ENCODE assay signal across 12 cellular contexts in genomic region chr1:220221269-220221668, GRCh38.
"Had no signal": no experiment of that assay in that cellular context is flagged by ENCODE, and none has a peak within 500 bp of the region (broad histone marks: within the 10 kb centered on the region; RNA-seq: fewer than 3 reads in every experiment).

No MANE protein-coding gene starts in this region.

- H3K4me3 Mint-ChIP-seq: activated CD8-positive, alpha-beta T cell treated with anti-CD3 and anti-CD28 coated beads, Interleukin-2, amount 10 ng/mL, durations not matched to agents 7 days and 5 days; naive thymus-derived CD4-positive, alpha-beta T cell had no signal

- H3K4me3 ChIP-seq: lung, right atrium auricular region, skin epidermis had no signal

- DNase-seq: activated CD4-positive, alpha-beta T cell treated with anti-CD3 and anti-CD28 coated beads for 4 hours; activated CD8-positive, alpha-beta memory T cell treated with anti-CD3 and anti-CD28 coated beads, Interleukin-2, amount 50 U/mL, for 48 hours; activated CD8-positive, alpha-beta T cell treated with anti-CD3 and anti-CD28 coated beads, Interleukin-2, amount 10 ng/mL, durations not matched to agents 7 days and 5 days; activated naive CD4-positive, alpha-beta T cell treated with Interleukin-2 at 50 U/mL for 16 hours; glutamatergic neuron; left cardiac atrium; naive thymus-derived CD4-positive, alpha-beta T cell; trophoblast cell had no signal

- H3K27ac Mint-ChIP-seq: activated CD8-positive, alpha-beta T cell treated with anti-CD3 and anti-CD28 coated beads, Interleukin-2, amount 10 ng/mL, durations not matched to agents 7 days and 5 days had no signal

- H3K9me3 Mint-ChIP-seq: naive thymus-derived CD4-positive, alpha-beta T cell had no signal

- H3K27me3 ChIP-seq: right atrium auricular region had no signal

- ATAC-seq: activated CD8-positive, alpha-beta T cell treated with anti-CD3 and anti-CD28 coated beads, Interleukin-2, amount 10 ng/mL, durations not matched to agents 7 days and 5 days; esophagus mucosa; left cardiac atrium; naive thymus-derived CD4-positive, alpha-beta T cell had no signal

- H3K36me3 ChIP-seq: right atrium auricular region had no signal

- H3K27me3 Mint-ChIP-seq: naive thymus-derived CD4-positive, alpha-beta T cell had no signal
